In genomic region chr11:55501014-55501413, GRCh38 we compare ENCODE assay signal across 8 cellular contexts. TPM values are rescaled to one million over a fixed set of nuclear protein-coding genes. Genes with fewer than 3 reads are reported as not detected.
"Had no signal": no experiment of that assay in that cellular context is flagged by ENCODE, and none has a peak within 500 bp of the region (broad histone marks: within the 10 kb centered on the region; RNA-seq: fewer than 3 reads in every experiment).

No MANE protein-coding gene starts in this region.

- H3K4me3 ChIP-seq: K562 had no signal

- H3K4me1 Mint-ChIP-seq: IgD-negative memory B cell had no signal

- H3K27ac ChIP-seq: HL-60 had no signal

- H3K27ac Mint-ChIP-seq: IgD-negative memory B cell had no signal

- FAIRE-seq: HepG2, HTR-8/SVneo, K562 had no signal

- DNase-seq: IMR-90 had no signal

- ATAC-seq: HepG2, K562 had no signal

- H3K4me3 Mint-ChIP-seq: IgD-negative memory B cell had no signal

- H3K27me3 Mint-ChIP-seq: IgD-negative memory B cell had no signal

- H3K36me3 Mint-ChIP-seq: IgD-negative memory B cell had no signal

RNA-seq across cellular contexts. Expression of gene OR4C15, which starts 53.3 kb away (rescaled TPM):
- total RNA-seq: HepG2, HT-29, HT1080, IMR-90, K562 had no signal
- polyA plus RNA-seq: HepG2, IgD-negative memory B cell, IMR-90, K562 had no signal
